In genomic region chr2:231425291-231425810, GRCh38 we compare ENCODE assay signal across 22 cellular contexts. TPM values are rescaled to one million over a fixed set of nuclear protein-coding genes. Genes with fewer than 3 reads are reported as not detected.
DNase-seq lines count a peak whose midpoint lies in the region; ATAC-seq and TF ChIP-seq lines count a peak whose summit lies in the region.
"Had no signal": no experiment of that assay in that cellular context is flagged by ENCODE, and none has a peak within 500 bp of the region (broad histone marks: within the 10 kb centered on the region; RNA-seq: fewer than 3 reads in every experiment).

No MANE protein-coding gene starts in this region.

- H3K9me3 Mint-ChIP-seq in activated CD4-positive, alpha-beta memory T cell treated with anti-CD3 and anti-CD28 coated beads, Interleukin-2, amount 10 ng/mL, durations not matched to agents 7 days and 5 days: peaks cover 3% of the 10 kb centered on the region
- peaks cover 5% of the 10 kb centered on the region for H3K9me3 Mint-ChIP-seq in activated CD4-positive, alpha-beta memory T cell treated with anti-CD3 and anti-CD28 coated beads for 36 hours

- peaks cover 21% of the 10 kb centered on the region for H3K4me1 Mint-ChIP-seq in activated CD4-positive, alpha-beta memory T cell treated with anti-CD3 and anti-CD28 coated beads, Interleukin-2, amount 10 ng/mL, durations not matched to agents 7 days and 5 days
- H3K4me1 Mint-ChIP-seq in activated CD4-positive, alpha-beta memory T cell treated with anti-CD3 and anti-CD28 coated beads for 36 hours (ENCODE audit: low read depth): peaks cover 17% of the 10 kb centered on the region

- no peaks in the 10 kb centered on the region for H3K36me3 ChIP-seq in spleen
- H3K36me3 ChIP-seq: BLaER1, brain microvascular endothelial cell, colonic mucosa, pancreas, SJCRH30, upper lobe of right lung, WERI-Rb-1 had no signal

- intact Hi-C loops in activated CD4-positive, alpha-beta memory T cell treated with anti-CD3 and anti-CD28 coated beads for 36 hours (cut with micrococcal nuclease): no loop called here
- intact Hi-C loops in spleen (cut with DNase I; ENCODE audit: low total_unique reads): no loop called here
- intact Hi-C loops in right cardiac atrium (cut with DNase I): no loop called here

- no peaks in the 10 kb centered on the region for H3K27me3 Mint-ChIP-seq in activated CD4-positive, alpha-beta memory T cell treated with anti-CD3 and anti-CD28 coated beads, Interleukin-2, amount 10 ng/mL, durations not matched to agents 7 days and 5 days
- H3K27me3 Mint-ChIP-seq in activated CD4-positive, alpha-beta memory T cell treated with anti-CD3 and anti-CD28 coated beads for 36 hours: no peaks in the 10 kb centered on the region

- TF ChIP-seq CTCF in spleen (IDR thresholded peaks at IDR 0.05 in 8 of 11, conservative IDR thresholded peaks at IDR 0.05 in 3 of 11): no peak

- H3K4me3 ChIP-seq in spleen: no peak overlapping the region
- no peak overlapping the region for H3K4me3 ChIP-seq in right cardiac atrium (ENCODE audit: low read length)
- H3K4me3 ChIP-seq: BLaER1, colonic mucosa, lung, pancreas, SJCRH30, skin epidermis, upper lobe of right lung had no signal

- H3K27ac ChIP-seq in spleen (peak overlapping the region in 3 of 8 donors; percentile 51 to 70 (median 59)), right cardiac atrium (ENCODE audit: low read length) (no peak overlapping the region)
- H3K27ac ChIP-seq: BLaER1, brain microvascular endothelial cell, colonic mucosa, pancreas, SJCRH30, upper lobe of right lung, WERI-Rb-1 had no signal

- H3K4me1 ChIP-seq in spleen (peaks cover 0 to 7% (median 0%) of the 10 kb centered on the region in 6 donors), right cardiac atrium (ENCODE audit: control insufficient read depth, insufficient read depth, low read length) (no peaks in the 10 kb centered on the region)
- H3K4me1 ChIP-seq: colonic mucosa, pancreas, SJCRH30, upper lobe of right lung had no signal

- DNase-seq in activated CD4-positive, alpha-beta memory T cell treated with anti-CD3 and anti-CD28 coated beads, Interleukin-2, amount 10 ng/mL, durations not matched to agents 7 days and 5 days: no peak
- DNase-seq in activated CD4-positive, alpha-beta memory T cell treated with anti-CD3 and anti-CD28 coated beads for 36 hours: no peak
- DNase-seq in MV-4-11 (lab: John Stamatoyannopoulos, UW) (peak; percentile 45), fibroblast of gingiva (ENCODE audit: low read depth) (peak; percentile 2), spleen (peak; percentile 52), NCI-H1436 (lab: John Stamatoyannopoulos, UW) (no peak), right cardiac atrium (no peak)
- DNase-seq: brain microvascular endothelial cell, colonic mucosa, DMS 273 treated with DMSO at 0.1 percent for 48 hours, Kasumi-1, pancreas, SJCRH30, upper lobe of right lung, WERI-Rb-1 had no signal

- TF ChIP-seq POLR2A in spleen (IDR thresholded peaks at IDR 0.05): no peak

- H3K27me3 ChIP-seq in spleen (replicated peaks in 1 of 7) (no peaks in the 10 kb centered on the region), right cardiac atrium (ENCODE audit: control insufficient read depth, insufficient read depth) (no peaks in the 10 kb centered on the region)
- H3K27me3 ChIP-seq: BLaER1, brain microvascular endothelial cell, colonic mucosa, pancreas, SJCRH30, upper lobe of right lung had no signal

- POLR2A ChIA-PET in activated CD4-positive, alpha-beta memory T cell treated with anti-CD3 and anti-CD28 coated beads, Interleukin-2, amount 10 ng/mL, durations not matched to agents 7 days and 5 days (lab: Charles Lee): interaction anchor here (0.7 to 1.5 kb wide), 5 partner anchors 10 to 368 kb away, joined by 3 to 16 read pairs (median 3); partner anchors contain the start of genes NCL and PSMD1
- POLR2A ChIA-PET in activated CD4-positive, alpha-beta memory T cell treated with anti-CD3 and anti-CD28 coated beads for 36 hours (lab: Charles Lee): interaction anchor here (0.9 kb wide), 2 partner anchors 17 to 39 kb away, joined by 3 to 6 read pairs; partner anchors contain the start of gene NCL

- CTCF ChIA-PET in activated CD4-positive, alpha-beta memory T cell treated with anti-CD3 and anti-CD28 coated beads, Interleukin-2, amount 10 ng/mL, durations not matched to agents 7 days and 5 days (lab: Charles Lee): interaction anchor here (0.6 kb wide), 1 partner anchor 14 kb away, joined by 3 read pairs; no protein-coding TSS in a partner anchor
- CTCF ChIA-PET in activated CD4-positive, alpha-beta memory T cell treated with anti-CD3 and anti-CD28 coated beads for 36 hours (lab: Charles Lee): no interaction called here

- no peak for ATAC-seq in right cardiac atrium
- no peak for ATAC-seq in HG03280 (IDR thresholded peaks at IDR 0.05; ENCODE audit: unreplicated experiment)
- ATAC-seq: pancreas, upper lobe of right lung had no signal

- peak overlapping the region; percentile 84 for H3K27ac Mint-ChIP-seq in activated CD4-positive, alpha-beta memory T cell treated with anti-CD3 and anti-CD28 coated beads, Interleukin-2, amount 10 ng/mL, durations not matched to agents 7 days and 5 days
- H3K27ac Mint-ChIP-seq in activated CD4-positive, alpha-beta memory T cell treated with anti-CD3 and anti-CD28 coated beads for 36 hours: no peak overlapping the region

- H3K9me3 ChIP-seq in spleen (peaks cover 0 to 2% (median 0%) of the 10 kb centered on the region in 8 donors), right cardiac atrium (ENCODE audit: control insufficient read depth, low read length) (no peaks in the 10 kb centered on the region)
- H3K9me3 ChIP-seq: colonic mucosa, pancreas, SJCRH30, upper lobe of right lung had no signal

- no peak overlapping the region for H3K4me3 Mint-ChIP-seq in activated CD4-positive, alpha-beta memory T cell treated with anti-CD3 and anti-CD28 coated beads, Interleukin-2, amount 10 ng/mL, durations not matched to agents 7 days and 5 days
- no peak overlapping the region for H3K4me3 Mint-ChIP-seq in activated CD4-positive, alpha-beta memory T cell treated with anti-CD3 and anti-CD28 coated beads for 36 hours

- WGBS in spleen, 5 donors: 58 to 70% (median 64%) methylated on average over 7 to 8 of the region's 8 CpGs
- WGBS in right cardiac atrium: 56% methylated on average over 8 of the region's 8 CpGs

- H3K36me3 Mint-ChIP-seq in activated CD4-positive, alpha-beta memory T cell treated with anti-CD3 and anti-CD28 coated beads, Interleukin-2, amount 10 ng/mL, durations not matched to agents 7 days and 5 days (ENCODE audit: low read depth): peaks cover 4% of the 10 kb centered on the region
- no peaks in the 10 kb centered on the region for H3K36me3 Mint-ChIP-seq in activated CD4-positive, alpha-beta memory T cell treated with anti-CD3 and anti-CD28 coated beads for 36 hours

RNA-seq across cellular contexts. Expression of gene B3GNT7, which starts 29.8 kb away (rescaled TPM):
- under 1 TPM in 1 of 2 experiments, not detected in 1; 0.15 TPM for total RNA-seq in activated CD4-positive, alpha-beta memory T cell treated with anti-CD3 and anti-CD28 coated beads, Interleukin-2, amount 10 ng/mL, durations not matched to agents 7 days and 5 days
- total RNA-seq in activated CD4-positive, alpha-beta memory T cell treated with anti-CD3 and anti-CD28 coated beads for 36 hours: not detected
- total RNA-seq in spleen: 10 to 100 TPM; 10.7 to 17.5 (median 11.9) TPM
- polyA plus RNA-seq in spleen: 1 to 10 TPM in 2 of 3 donors, under 1 TPM in 1; 0.96 to 1.7 (median 1.4) TPM
- 1 to 10 TPM; 4.1 to 7.3 (median 5.9) TPM for total RNA-seq in right cardiac atrium
- polyA plus RNA-seq in right cardiac atrium: 2.5 TPM
- total RNA-seq: A673, myocyte had no signal
- polyA plus RNA-seq: keratinocyte had no signal

RNA-seq across cellular contexts. Expression of gene NCL, which starts 38.9 kb away (rescaled TPM):
- 100 to 1,000 TPM; 454 to 476 TPM for total RNA-seq in activated CD4-positive, alpha-beta memory T cell treated with anti-CD3 and anti-CD28 coated beads, Interleukin-2, amount 10 ng/mL, durations not matched to agents 7 days and 5 days
- 100 to 1,000 TPM; 902 to 918 TPM for total RNA-seq in activated CD4-positive, alpha-beta memory T cell treated with anti-CD3 and anti-CD28 coated beads for 36 hours
- total RNA-seq in spleen (100 to 1,000 TPM; 133 to 424 (median 306) TPM), right cardiac atrium (100 to 1,000 TPM; 251 to 327 (median 267) TPM)
- polyA plus RNA-seq in spleen (100 to 1,000 TPM; 113 to 161 (median 152) TPM), right cardiac atrium (122 TPM)

Comparison
In these comparisons a context has a peak if more than half of its experiments do, and no peak if none do; other contexts are left out.
1. DNase-seq: peak in MV-4-11 (single experiment), fibroblast of gingiva (single experiment) and spleen (single experiment); none in activated CD4-positive, alpha-beta memory T cell treated with anti-CD3 and anti-CD28 coated beads, Interleukin-2, amount 10 ng/mL, durations not matched to agents 7 days and 5 days (single experiment), activated CD4-positive, alpha-beta memory T cell treated with anti-CD3 and anti-CD28 coated beads for 36 hours (single experiment), NCI-H1436 (single experiment) and right cardiac atrium (0 of 3).
2. RNA of gene B3GNT7, which starts 29.8 kb away (total RNA-seq): 10.7 to 17.5 TPM in spleen and 4.1 to 7.3 TPM in right cardiac atrium; 0.15 TPM in activated CD4-positive, alpha-beta memory T cell treated with anti-CD3 and anti-CD28 coated beads, Interleukin-2, amount 10 ng/mL, durations not matched to agents 7 days and 5 days and not detected in activated CD4-positive, alpha-beta memory T cell treated with anti-CD3 and anti-CD28 coated beads for 36 hours; every median in the first group is over 4 times any median in the second.